8 cellular contexts compared by ENCODE assay signal in genomic region chr3:49718419-49719213, GRCh38. TPM values are rescaled to one million over a fixed set of nuclear protein-coding genes. Genes with fewer than 3 reads are reported as not detected.
DNase-seq lines count a peak whose midpoint lies in the region; ATAC-seq, FAIRE-seq and TF ChIP-seq lines count a peak whose summit lies in the region.

No MANE protein-coding gene starts in this region.

- H3K4me1 Mint-ChIP-seq in T-helper 1 cell treated with Interleukin-12 subunit alpha and Interleukin-12 subunit beta and Interleukin-4 antibody, amounts not matched to agents 30 μg/mL and 1 μg/mL, for 36 hours (ENCODE audit: low read depth), result peaks cover 28% of the 10 kb centered on the region
- peaks cover 20% of the 10 kb centered on the region for H3K4me1 Mint-ChIP-seq in activated naive CD8-positive, alpha-beta T cell treated with anti-CD3 and anti-CD28 coated beads, Interleukin-2, amount 10 ng/mL, durations not matched to agents 7 days and 5 days

- ATAC-seq in activated naive CD8-positive, alpha-beta T cell treated with anti-CD3 and anti-CD28 coated beads, Interleukin-2, amount 10 ng/mL, durations not matched to agents 7 days and 5 days (ENCODE audit: low read depth), result no peak
- ATAC-seq in HG03521 (IDR thresholded peaks at IDR 0.05; ENCODE audit: unreplicated experiment), result no peak
- no peak for ATAC-seq in GM21717 (IDR thresholded peaks at IDR 0.05; ENCODE audit: unreplicated experiment)

- H3K9ac ChIP-seq in kidney (ENCODE audit: low read length in 2 of 2), result no peak overlapping the region
- peak overlapping the region; percentile 32 to 47 for H3K9ac ChIP-seq in stomach smooth muscle (ENCODE audit: low read length in 2 of 2)

- peak overlapping the region; percentile 62 to 66 for H3K4me3 ChIP-seq in kidney (ENCODE audit: low read length in 2 of 2)
- peak overlapping the region; percentile 70 to 83 for H3K4me3 ChIP-seq in stomach smooth muscle (ENCODE audit: low read length in 2 of 2)

- peaks cover 6 to 22% of the 10 kb centered on the region in 2 donors for H3K4me1 ChIP-seq in kidney (ENCODE audit: control insufficient read depth in 1 of 2, insufficient read depth in 1 of 2, low read depth in 1 of 2, low read length in 2 of 2)
- peaks cover 28% of the 10 kb centered on the region for H3K4me1 ChIP-seq in stomach smooth muscle (ENCODE audit: control insufficient read depth, insufficient read depth, low read length)

- DNase-seq in T-helper 1 cell, result no peak
- DNase-seq in activated naive CD8-positive, alpha-beta T cell treated with anti-CD3 and anti-CD28 coated beads, Interleukin-2, amount 10 ng/mL, durations not matched to agents 7 days and 5 days, result no peak
- peak; percentile 83 for DNase-seq in kidney
- DNase-seq in iPS-NIHi7 (ENCODE audit: extremely low spot score), result no peak

- no peaks in the 10 kb centered on the region for H3K27me3 Mint-ChIP-seq in T-helper 1 cell treated with Interleukin-12 subunit alpha and Interleukin-12 subunit beta and Interleukin-4 antibody, amounts not matched to agents 30 μg/mL and 1 μg/mL, for 36 hours (ENCODE audit: low read depth)
- no peaks in the 10 kb centered on the region for H3K27me3 Mint-ChIP-seq in activated naive CD8-positive, alpha-beta T cell treated with anti-CD3 and anti-CD28 coated beads, Interleukin-2, amount 10 ng/mL, durations not matched to agents 7 days and 5 days

- H3K9me3 Mint-ChIP-seq in T-helper 1 cell treated with Interleukin-12 subunit alpha and Interleukin-12 subunit beta and Interleukin-4 antibody, amounts not matched to agents 30 μg/mL and 1 μg/mL, for 36 hours, result no peaks in the 10 kb centered on the region
- H3K9me3 Mint-ChIP-seq in activated naive CD8-positive, alpha-beta T cell treated with anti-CD3 and anti-CD28 coated beads, Interleukin-2, amount 10 ng/mL, durations not matched to agents 7 days and 5 days, result no peaks in the 10 kb centered on the region

- FAIRE-seq in kidney (lab: Jason Lieb, UNC), result no peak

- H3K9me3 ChIP-seq in kidney (ENCODE audit: control insufficient read depth in 1 of 2, low read length in 2 of 2) (no peaks in the 10 kb centered on the region), stomach smooth muscle (ENCODE audit: control insufficient read depth in 2 of 2, low read length in 2 of 2) (no peaks in the 10 kb centered on the region)

- peaks cover 12% of the 10 kb centered on the region for H3K36me3 Mint-ChIP-seq in T-helper 1 cell treated with Interleukin-12 subunit alpha and Interleukin-12 subunit beta and Interleukin-4 antibody, amounts not matched to agents 30 μg/mL and 1 μg/mL, for 36 hours (ENCODE audit: low read depth)
- peaks cover 5% of the 10 kb centered on the region for H3K36me3 Mint-ChIP-seq in activated naive CD8-positive, alpha-beta T cell treated with anti-CD3 and anti-CD28 coated beads, Interleukin-2, amount 10 ng/mL, durations not matched to agents 7 days and 5 days

- peak overlapping the region; percentile 76 for H3K27ac Mint-ChIP-seq in T-helper 1 cell treated with Interleukin-12 subunit alpha and Interleukin-12 subunit beta and Interleukin-4 antibody, amounts not matched to agents 30 μg/mL and 1 μg/mL, for 36 hours
- H3K27ac Mint-ChIP-seq in activated naive CD8-positive, alpha-beta T cell treated with anti-CD3 and anti-CD28 coated beads, Interleukin-2, amount 10 ng/mL, durations not matched to agents 7 days and 5 days, result peak overlapping the region; percentile 68

- H3K27ac ChIP-seq in kidney (ENCODE audit: low read depth in 2 of 2, low read length in 2 of 2) (no peak overlapping the region), stomach smooth muscle (ENCODE audit: low read length) (no peak overlapping the region)

- peaks cover 0 to 3% of the 10 kb centered on the region in 2 donors for H3K27me3 ChIP-seq in stomach smooth muscle (ENCODE audit: control insufficient read depth in 1 of 2, insufficient read depth in 2 of 2, low read length in 2 of 2)

- POLR2A ChIA-PET in activated naive CD8-positive, alpha-beta T cell treated with anti-CD3 and anti-CD28 coated beads, Interleukin-2, amount 10 ng/mL, durations not matched to agents 7 days and 5 days (lab: Charles Lee), result interaction anchor here (0.6 to 1.6 kb wide), 10 partner anchors 7 to 1002 kb away, joined by 3 to 5 read pairs (median 4); partner anchors contain the start of genes INKA1 and UBA7

- no peak for TF ChIP-seq CTCF in kidney (IDR thresholded peaks at IDR 0.05; ENCODE audit: borderline replicate concordance, extremely low read depth, insufficient read depth)

- H3K4me3 Mint-ChIP-seq in T-helper 1 cell treated with Interleukin-12 subunit alpha and Interleukin-12 subunit beta and Interleukin-4 antibody, amounts not matched to agents 30 μg/mL and 1 μg/mL, for 36 hours, result peak overlapping the region; percentile 83
- peak overlapping the region; percentile 89 for H3K4me3 Mint-ChIP-seq in activated naive CD8-positive, alpha-beta T cell treated with anti-CD3 and anti-CD28 coated beads, Interleukin-2, amount 10 ng/mL, durations not matched to agents 7 days and 5 days

- H3K36me3 ChIP-seq in kidney (ENCODE audit: control insufficient read depth in 1 of 2, insufficient read depth in 2 of 2, low read length in 2 of 2) (peaks cover 4 to 19% of the 10 kb centered on the region in 2 donors), stomach smooth muscle (ENCODE audit: control insufficient read depth in 2 of 2, insufficient read depth in 2 of 2, low read length in 2 of 2) (peaks cover 13 to 25% of the 10 kb centered on the region in 2 donors)

- intact Hi-C loops in kidney (cut with DNase I), result no loop called here

RNA-seq across cellular contexts. Expression of gene AMIGO3, which starts 0.9 kb away (rescaled TPM):
- total RNA-seq in activated naive CD8-positive, alpha-beta T cell treated with anti-CD3 and anti-CD28 coated beads, Interleukin-2, amount 10 ng/mL, durations not matched to agents 7 days and 5 days, result 1 to 10 TPM in 1 of 2 experiments, under 1 TPM in 1; 0.61 to 2.0 TPM
- total RNA-seq in kidney, result not detected
- 0.73 TPM for polyA plus RNA-seq in kidney (ENCODE audit: insufficient read depth, low read depth, low replicate concordance)

RNA-seq across cellular contexts. Expression of gene GMPPB, which starts 5.1 kb away (rescaled TPM):
- total RNA-seq in activated naive CD8-positive, alpha-beta T cell treated with anti-CD3 and anti-CD28 coated beads, Interleukin-2, amount 10 ng/mL, durations not matched to agents 7 days and 5 days, result 10 to 100 TPM; 35.4 to 39.9 TPM
- 37.4 TPM for total RNA-seq in kidney
- polyA plus RNA-seq in kidney (ENCODE audit: insufficient read depth, low read depth, low replicate concordance), result 25.0 TPM

RNA-seq across cellular contexts. Expression of gene RNF123, which starts 29.3 kb away (rescaled TPM):
- 10 to 100 TPM; 53.2 to 56.5 TPM for total RNA-seq in activated naive CD8-positive, alpha-beta T cell treated with anti-CD3 and anti-CD28 coated beads, Interleukin-2, amount 10 ng/mL, durations not matched to agents 7 days and 5 days
- total RNA-seq in kidney, result 43.7 TPM
- polyA plus RNA-seq in kidney (ENCODE audit: insufficient read depth, low read depth, low replicate concordance), result 41.7 TPM

RNA-seq across cellular contexts. Expression of gene MST1, which starts 29.3 kb away (rescaled TPM):
- total RNA-seq in activated naive CD8-positive, alpha-beta T cell treated with anti-CD3 and anti-CD28 coated beads, Interleukin-2, amount 10 ng/mL, durations not matched to agents 7 days and 5 days, result 10 to 100 TPM; 10.3 to 11.0 TPM
- total RNA-seq in kidney, result 77.3 TPM
- polyA plus RNA-seq in kidney (ENCODE audit: insufficient read depth, low read depth, low replicate concordance), result 152 TPM

RNA-seq across cellular contexts. Expression of gene APEH, which starts 44.5 kb away (rescaled TPM):
- total RNA-seq in activated naive CD8-positive, alpha-beta T cell treated with anti-CD3 and anti-CD28 coated beads, Interleukin-2, amount 10 ng/mL, durations not matched to agents 7 days and 5 days, result 100 to 1,000 TPM; 148 to 165 TPM
- total RNA-seq in kidney, result 143 TPM
- 138 TPM for polyA plus RNA-seq in kidney (ENCODE audit: insufficient read depth, low read depth, low replicate concordance)

Comparison
In these comparisons a context has a peak if more than half of its experiments do, and no peak if none do; other contexts are left out.
1. H3K9ac ChIP-seq: peak in stomach smooth muscle (2 of 2); none in kidney (0 of 2).